Comparison of ENCODE assay signal across 8 cellular contexts in the genomic region with DNA sequence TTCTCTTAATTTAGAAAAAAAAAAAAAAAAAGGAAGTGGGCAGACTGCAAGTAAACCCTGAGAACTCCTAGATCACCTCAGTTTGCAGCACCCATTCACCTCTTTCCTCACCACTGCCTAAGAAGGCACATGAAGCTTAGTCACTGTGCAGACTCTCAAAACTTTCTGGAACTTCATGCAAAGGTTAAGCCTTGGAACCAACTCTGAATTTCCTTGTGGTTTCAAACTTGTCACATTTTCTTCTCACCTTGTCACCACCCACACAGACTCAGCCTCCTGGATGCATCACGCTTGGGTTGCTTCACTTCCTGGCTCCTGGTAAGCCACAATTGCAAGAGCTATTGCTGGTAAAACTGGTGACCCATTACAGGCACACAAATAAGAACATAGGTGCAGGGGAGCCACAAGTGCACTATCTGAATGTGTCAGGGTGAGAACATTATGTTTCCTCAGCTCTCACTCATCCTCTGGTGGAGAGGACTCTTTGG. TPM values are rescaled to one million over a fixed set of nuclear protein-coding genes. Genes with fewer than 3 reads are reported as not detected.
DNase-seq lines count a peak whose midpoint lies in the region; ATAC-seq, FAIRE-seq and TF ChIP-seq lines count a peak whose summit lies in the region.

No MANE protein-coding gene starts in this region.

- H3K4me3 ChIP-seq in OCI-LY7 (ENCODE audit: low read depth, low read length, poor library complexity, severe bottlenecking) (peak overlapping the region; percentile 31), tibial nerve (no peak overlapping the region)

- TF ChIP-seq CTCF in OCI-LY7 (conservative IDR thresholded peaks at IDR 0.05; ENCODE audit: low read length) (no peak), tibial nerve (IDR thresholded peaks at IDR 0.05) (no peak)

- peak overlapping the region; percentile 54; the same call in 1 of the 2 replicates for H2AFZ ChIP-seq in OCI-LY7 (ENCODE audit: low read length)

- peaks cover 0 to 6% (median 4%) of the 10 kb centered on the region in 3 donors for H3K27me3 Mint-ChIP-seq in naive B cell

- peak; percentile 79 for ATAC-seq in HG02884 (IDR thresholded peaks at IDR 0.05; ENCODE audit: unreplicated experiment)
- ATAC-seq in naive B cell (ENCODE audit: low read depth in 2 of 2): peak; percentile 91 to 93

- peaks cover 15% of the 10 kb centered on the region for H3K4me1 ChIP-seq in OCI-LY7 (ENCODE audit: insufficient read depth, low read length, poor library complexity, severe bottlenecking)
- H3K4me1 ChIP-seq in tibial nerve: no peaks in the 10 kb centered on the region

- no peaks in the 10 kb centered on the region for H3K9me2 ChIP-seq in OCI-LY7 (ENCODE audit: insufficient read depth, low read length)

- H3K79me2 ChIP-seq in OCI-LY7 (ENCODE audit: insufficient read depth, low read depth, low read length): no peaks in the 10 kb centered on the region

- no peaks in the 10 kb centered on the region for H3K27me3 ChIP-seq in tibial nerve

- FAIRE-seq in GM18507 (lab: Jason Lieb, UNC) (peak; percentile 100), urothelium cell line (lab: Jason Lieb, UNC) (no peak)

- H3K27ac Mint-ChIP-seq in naive B cell: peak overlapping the region in 1 of 6 donors; percentile 87

- H3K36me3 Mint-ChIP-seq in naive B cell: peaks cover 5 to 8% of the 10 kb centered on the region in 2 donors

- peak overlapping the region; percentile 77 for H3K4me2 ChIP-seq in OCI-LY7 (ENCODE audit: low read length)

- no TSS peak for BruUV-seq in OCI-LY7 (replicated peaks; lab: Mats Ljungman, UMichigan)

- TF ChIP-seq POLR2A in tibial nerve (IDR thresholded peaks at IDR 0.05): no peak

- peak overlapping the region; percentile 17 to 83 (median 62) for H3K4me3 Mint-ChIP-seq in naive B cell

- DNase-seq in GM18507 (ENCODE audit: extremely low spot score, insufficient read length, low read depth): peak; percentile 60
- peak; percentile 68 for DNase-seq in OCI-LY7 (ENCODE audit: low spot score)
- DNase-seq in activated T-helper 9 cell treated with anti-CD3 and anti-CD28 coated beads, Interleukin-2, amount 50 U/mL, for 16 hours (ENCODE audit: low read depth): peak; percentile 69
- peak; percentile 41 for DNase-seq in naive B cell
- DNase-seq in urothelium cell line (ENCODE audit: low spot score): peak; percentile 35
- no peak for DNase-seq in tibial nerve (ENCODE audit: low spot score in 2 of 2)
- DNase-seq in anterior cingulate cortex (lab: John Stamatoyannopoulos, UW): no peak

- no peak for TF ChIP-seq EP300 in tibial nerve (IDR thresholded peaks at IDR 0.05)

- peaks cover 11 to 26% (median 18%) of the 10 kb centered on the region in 3 donors for H3K4me1 Mint-ChIP-seq in naive B cell

- intact Hi-C loops in OCI-LY7 (cut with micrococcal nuclease; ENCODE audit: unreplicated experiment): no loop called here

- POLR2A ChIA-PET in OCI-LY7 (lab: Charles Lee): interaction anchor here (0.6 to 1.1 kb wide), 8 partner anchors 9 to 362 kb away, joined by 3 to 6 read pairs (median 4); no protein-coding TSS in a partner anchor

- H3K36me3 ChIP-seq in OCI-LY7 (ENCODE audit: insufficient read depth, low read length): no peaks in the 10 kb centered on the region
- H3K36me3 ChIP-seq in tibial nerve: no peaks in the 10 kb centered on the region

- CTCF ChIA-PET in OCI-LY7 (lab: Charles Lee; ENCODE audit: unreplicated experiment): interaction anchor here (0.6 kb wide), 1 partner anchor 10 kb away, joined by 3 read pairs; no protein-coding TSS in a partner anchor

- H3K27ac ChIP-seq in OCI-LY7 (ENCODE audit: low read depth, low read length, poor library complexity, severe bottlenecking) (peak overlapping the region; percentile 47), tibial nerve (no peak overlapping the region)

- H4K20me1 ChIP-seq in OCI-LY7 (ENCODE audit: insufficient read depth, low read length): no peaks in the 10 kb centered on the region

- 27 to 59% methylated on average over 1 of the region's 1 CpG for WGBS in tibial nerve, 2 donors

- H3K9me3 ChIP-seq in OCI-LY7 (ENCODE audit: low read length): peaks cover 11% of the 10 kb centered on the region; the same call in 1 of the 2 replicates
- peaks cover 0 to 17% (median 0%) of the 10 kb centered on the region in 4 donors for H3K9me3 ChIP-seq in tibial nerve

- peaks cover 4 to 15% (median 8%) of the 10 kb centered on the region in 7 donors for H3K9me3 Mint-ChIP-seq in naive B cell

RNA-seq across cellular contexts. Expression of gene CPD, which starts 15.0 kb away (rescaled TPM):
- total RNA-seq in OCI-LY7 (2014; rRNA removed; shearing (Covaris generic)): 16.4 and 20.7 TPM in 2 replicates
- total RNA-seq in OCI-LY7 (2022): 22.4 and 24.0 TPM in 2 replicates
- 10 to 100 TPM in 1 of 6 donors, 1 to 10 TPM in 5; 3.7 to 10.8 (median 5.9) TPM for polyA plus RNA-seq in naive B cell (ENCODE audit: low read depth in 6 of 6)
- 100 to 1,000 TPM in 1 of 4 donors, 10 to 100 TPM in 3; 38.5 to 112 (median 60.3) TPM for total RNA-seq in tibial nerve

RNA-seq across cellular contexts. Expression of gene TMIGD1, which starts 29.9 kb away (rescaled TPM):
- not detected in 2 replicates for total RNA-seq in OCI-LY7 (2014; rRNA removed; shearing (Covaris generic))
- not detected in 2 replicates for total RNA-seq in OCI-LY7 (2022)
- polyA plus RNA-seq in naive B cell (ENCODE audit: low read depth in 6 of 6): not detected
- not detected for total RNA-seq in tibial nerve

Comparison
In these comparisons a context has a peak if more than half of its experiments do, and no peak if none do; other contexts are left out.
1. DNase-seq: peak in GM18507 (single experiment), OCI-LY7 (single experiment), activated T-helper 9 cell treated with anti-CD3 and anti-CD28 coated beads, Interleukin-2, amount 50 U/mL, for 16 hours (single experiment), naive B cell (single experiment) and urothelium cell line (single experiment); none in tibial nerve (0 of 2) and anterior cingulate cortex (0 of 58).